In genomic region chr2:144279165-144279564, GRCh38 we compare ENCODE assay signal across 19 cellular contexts.
"Had no signal": no experiment of that assay in that cellular context is flagged by ENCODE, and none has a peak within 500 bp of the region (broad histone marks: within the 10 kb centered on the region; RNA-seq: fewer than 3 reads in every experiment).

No MANE protein-coding gene starts in this region.

- H3K4me1 ChIP-seq: colonic mucosa, pancreas, testis, transverse colon had no signal

- H3K9me3 Mint-ChIP-seq: naive thymus-derived CD8-positive, alpha-beta T cell; stimulated activated naive CD8-positive, alpha-beta T cell treated with anti-CD3 and anti-CD28 coated beads, Interleukin-15, amount 100 ng/mL, for 72 hours had no signal

- H3K9me3 ChIP-seq: colonic mucosa, gastrocnemius medialis, heart right ventricle, mucosa of descending colon, pancreas, testis, transverse colon had no signal

- H3K27ac ChIP-seq: colonic mucosa, gastrocnemius medialis, heart right ventricle, pancreas, testis, transverse colon had no signal

- H3K4me3 ChIP-seq: colonic mucosa, gastrocnemius medialis, heart right ventricle, mucosa of descending colon, pancreas, testis, transverse colon had no signal

- ATAC-seq: esophagus mucosa; gastrocnemius medialis; heart right ventricle; mucosa of descending colon; naive thymus-derived CD8-positive, alpha-beta T cell; pancreas; right cardiac atrium; stimulated activated naive CD8-positive, alpha-beta T cell treated with anti-CD3 and anti-CD28 coated beads, Interleukin-15, amount 100 ng/mL, for 72 hours had no signal

- H3K27ac Mint-ChIP-seq: progenitor cell of endocrine pancreas had no signal

- DNase-seq: colonic mucosa; effector CD4-positive, alpha-beta T cell; gastrocnemius medialis; heart right ventricle; hypothalamus; kidney glomerular epithelial cell; mucosa of descending colon; naive thymus-derived CD8-positive, alpha-beta T cell; occipital lobe; pancreas; right cardiac atrium; small intestine; stimulated activated CD4-positive, alpha-beta T cell treated with anti-CD3 and anti-CD28 coated beads, Interleukin-12 subunit alpha, Interleukin-12 subunit beta, amount 100 ng/mL, for 4 hours; stimulated activated CD4-positive, alpha-beta T cell treated with anti-CD3 and anti-CD28 coated beads, Interleukin-2, amount 100 ng/mL, for 48 hours; stimulated activated naive CD8-positive, alpha-beta T cell treated with anti-CD3 and anti-CD28 coated beads, Interleukin-15, amount 100 ng/mL, for 72 hours; testis; transverse colon had no signal

- H3K27me3 ChIP-seq: colonic mucosa, gastrocnemius medialis, heart right ventricle, pancreas, testis, transverse colon had no signal

- H3K36me3 ChIP-seq: colonic mucosa, gastrocnemius medialis, heart right ventricle, pancreas, transverse colon had no signal

- H3K27me3 Mint-ChIP-seq: naive thymus-derived CD8-positive, alpha-beta T cell; progenitor cell of endocrine pancreas; stimulated activated naive CD8-positive, alpha-beta T cell treated with anti-CD3 and anti-CD28 coated beads, Interleukin-15, amount 100 ng/mL, for 72 hours had no signal
